28 cellular contexts compared by ENCODE assay signal in the genomic region with DNA sequence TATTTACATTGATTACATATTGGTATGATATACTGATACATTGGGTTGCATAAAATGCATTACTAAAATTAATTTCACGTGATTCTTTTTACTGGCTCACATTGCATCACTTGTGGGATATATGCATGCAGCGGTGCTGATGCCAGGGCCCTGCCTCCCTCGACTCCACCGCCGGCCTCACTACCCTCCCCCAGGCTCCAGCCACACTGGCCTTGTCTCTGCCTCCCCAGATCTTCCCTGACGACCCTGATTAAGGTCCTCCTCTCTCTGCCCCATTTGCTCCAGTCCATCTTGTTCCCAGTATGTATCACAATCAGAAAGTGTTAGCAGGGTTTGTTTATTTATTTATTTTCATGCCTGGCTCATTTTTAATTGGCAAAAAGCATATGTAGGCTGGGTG.
"Had no signal": no experiment of that assay in that cellular context is flagged by ENCODE, and none has a peak within 500 bp of the region (broad histone marks: within the 10 kb centered on the region; RNA-seq: fewer than 3 reads in every experiment).

No MANE protein-coding gene starts in this region.

- H3K36me3 ChIP-seq: WERI-Rb-1 had no signal

- H3K4me1 ChIP-seq: body of pancreas had no signal

- H3K27ac ChIP-seq: body of pancreas, coronary artery, dorsolateral prefrontal cortex, WERI-Rb-1 had no signal

- H3K27me3 ChIP-seq: body of pancreas had no signal

- DNase-seq: activated B cell treated with CpG ODN at 0.5 μM for 24 hours; activated CD4-positive, alpha-beta memory T cell treated with anti-CD3 and anti-CD28 coated beads, Interleukin-2, amount 10 ng/mL, durations not matched to agents 7 days and 5 days; activated CD4-positive, alpha-beta T cell treated with anti-CD3 and anti-CD28 coated beads for 4 hours; activated CD4-positive, alpha-beta T cell treated with anti-CD3 and anti-CD28 coated beads, Interleukin-2, amount 10 ng/mL, durations not matched to agents 7 days and 5 days; activated CD4-positive, alpha-beta T cell treated with anti-CD3 and anti-CD28 coated beads, Interleukin-2, amount 50 U/mL, for 4 hours; activated CD4-positive, CD25-positive, alpha-beta regulatory T cell treated with anti-CD3 and anti-CD28 coated beads, Interleukin-2, amount 50 U/mL, for 72 hours; activated CD8-positive, alpha-beta memory T cell treated with anti-CD3 and anti-CD28 coated beads, Interleukin-2, amount 50 U/mL, for 48 hours; activated gamma-delta T cell treated with Interleukin-2 at 50 U/mL for 16 hours; activated naive CD4-positive, alpha-beta T cell treated with anti-CD3 and anti-CD28 coated beads, Interleukin-2, amount 50 U/mL, for 16 hours; activated naive CD4-positive, alpha-beta T cell treated with Interleukin-2 at 50 U/mL for 16 hours; activated T-cell treated with anti-CD3 and anti-CD28 coated beads for 4 hours; activated T-cell treated with anti-CD3 and anti-CD28 coated beads, Interleukin-2, amount 50 U/mL, for 24 hours; activated T-cell treated with anti-CD3 and anti-CD28 coated beads, Interleukin-2, amount 50 U/mL, for 72 hours; amniotic stem cell; anterior cingulate cortex; body of pancreas; central memory CD4-positive, alpha-beta T cell; cerebellar nuclear complex; dorsolateral prefrontal cortex; effector memory CD4-positive, alpha-beta T cell; endodermal cell; foreskin fibroblast; T-helper 1 cell; T-helper 17 cell; T1000; WERI-Rb-1 had no signal

- H3K9me3 ChIP-seq: body of pancreas had no signal

- H3K4me3 ChIP-seq: body of pancreas, coronary artery, dorsolateral prefrontal cortex had no signal

- ATAC-seq: activated T-cell treated with anti-CD3 and anti-CD28 coated beads, Interleukin-2, amount 50 U/mL, for 72 hours; body of pancreas; esophagus mucosa; T-helper 17 cell had no signal
